Comparison of ENCODE assay signal across 10 cellular contexts in the genomic region with DNA sequence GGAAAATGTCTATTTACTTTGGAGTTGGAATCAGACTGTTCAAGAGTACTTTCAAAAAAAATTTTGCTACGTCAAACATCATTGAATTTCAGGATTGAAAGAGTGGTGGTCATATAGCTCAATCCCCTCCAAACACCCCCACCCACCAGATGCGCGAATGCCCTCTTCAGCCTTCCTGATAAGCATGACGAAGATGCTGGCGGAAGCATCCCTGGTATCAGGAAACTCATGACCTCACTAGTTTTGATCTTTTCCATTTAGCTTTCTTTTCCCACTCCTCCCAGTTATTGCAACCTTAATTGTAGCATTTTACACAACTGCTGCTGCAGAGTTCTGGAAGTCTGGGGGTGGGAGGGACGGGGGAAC.
DNase-seq lines count a peak whose midpoint lies in the region; ATAC-seq and TF ChIP-seq lines count a peak whose summit lies in the region.
"Had no signal": no experiment of that assay in that cellular context is flagged by ENCODE, and none has a peak within 500 bp of the region (broad histone marks: within the 10 kb centered on the region; RNA-seq: fewer than 3 reads in every experiment).

No MANE protein-coding gene starts in this region.

- ATAC-seq in heart right ventricle, result peak in 4 of 8 donors; percentile 14 to 49 (median 22)
- no peak for ATAC-seq in Right ventricle myocardium inferior

- peak in 1 of 2 donors; percentile 17 for DNase-seq in heart right ventricle
- no peak for DNase-seq in Right ventricle myocardium inferior (ENCODE audit: missing footprints)
- DNase-seq in epithelial cell of proximal tubule (ENCODE audit: low read depth), result no peak
- no peak for DNase-seq in neural crest cell (ENCODE audit: low read depth, low spot score)
- no peak for DNase-seq in vagina (ENCODE audit: extremely low spot score in 2 of 2)
- no peak for DNase-seq in NCI-H2171 treated with DMSO at 0.1 percent for 48 hours (lab: John Stamatoyannopoulos, UW)
- DNase-seq in T-helper 9 cell, result no peak
- DNase-seq in NCI-H524 (lab: John Stamatoyannopoulos, UW), result no peak
- DNase-seq: MV-4-11 had no signal

- peaks cover 3% of the 10 kb centered on the region for H3K4me1 Mint-ChIP-seq in neural crest cell

- intact Hi-C loops in heart right ventricle (cut with DNase I), result loop anchor here in 1 of 10 donors (5.0 to 10.0 kb wide), 2 partner anchors 50 to 93 kb away; no protein-coding TSS in a partner anchor
- intact Hi-C loops in Right ventricle myocardium inferior (cut with DNase I), result loop anchor here (5.0 kb wide), 1 partner anchor 103 kb away; the partner anchor contains the start of genes LEPR and LEPROT
- intact Hi-C loops in vagina (cut with DNase I), result no loop called here

- no peak for TF ChIP-seq CTCF in heart right ventricle (IDR thresholded peaks at IDR 0.05)
- TF ChIP-seq CTCF in epithelial cell of proximal tubule (conservative IDR thresholded peaks at IDR 0.05; ENCODE audit: low read depth, low read length), result no peak
- no peak for TF ChIP-seq CTCF in neural crest cell (conservative IDR thresholded peaks at IDR 0.05)
- no peak for TF ChIP-seq CTCF in vagina (IDR thresholded peaks at IDR 0.05)

- peak overlapping the region; percentile 73 for H3K4me3 Mint-ChIP-seq in neural crest cell

- H3K9me3 ChIP-seq in heart right ventricle, result no peaks in the 10 kb centered on the region
- H3K9me3 ChIP-seq in vagina, result no peaks in the 10 kb centered on the region

- peaks cover 3% of the 10 kb centered on the region for H3K9me3 Mint-ChIP-seq in neural crest cell

- WGBS in heart right ventricle, 2 donors, result 22 to 24% methylated on average over 6 of the region's 6 CpGs

- H3K27me3 Mint-ChIP-seq in neural crest cell (ENCODE audit: low read depth), result peaks cover 58% of the 10 kb centered on the region

- H3K4me1 ChIP-seq in heart right ventricle (peaks cover 0 to 35% (median 13%) of the 10 kb centered on the region in 9 donors), vagina (no peaks in the 10 kb centered on the region)

- H3K4me3 ChIP-seq in heart right ventricle, result peak overlapping the region; percentile 53 to 70 (median 60)
- H3K4me3 ChIP-seq in epithelial cell of proximal tubule (ENCODE audit: low read depth, low read length), result peak overlapping the region; percentile 47
- peak overlapping the region; percentile 43 to 53 for H3K4me3 ChIP-seq in vagina

- H3K36me3 Mint-ChIP-seq in neural crest cell (ENCODE audit: low read depth), result no peaks in the 10 kb centered on the region

- H3K27ac Mint-ChIP-seq in neural crest cell (ENCODE audit: unreplicated experiment), result no peak overlapping the region

- H3K36me3 ChIP-seq in heart right ventricle, result no peaks in the 10 kb centered on the region
- no peaks in the 10 kb centered on the region for H3K36me3 ChIP-seq in vagina

- no peak for TF ChIP-seq POLR2A in vagina (IDR thresholded peaks at IDR 0.05)

- H3K27ac ChIP-seq in heart right ventricle (peak overlapping the region in 2 of 10 donors; percentile 47 to 51), vagina (peak overlapping the region; percentile 57)
- H3K27ac ChIP-seq: SK-N-MC had no signal

- H3K27me3 ChIP-seq in heart right ventricle (peaks cover 0 to 46% (median 21%) of the 10 kb centered on the region in 7 donors), vagina (peaks cover 3% of the 10 kb centered on the region)
